Comparison of ENCODE assay signal across 21 cellular contexts in the genomic region with DNA sequence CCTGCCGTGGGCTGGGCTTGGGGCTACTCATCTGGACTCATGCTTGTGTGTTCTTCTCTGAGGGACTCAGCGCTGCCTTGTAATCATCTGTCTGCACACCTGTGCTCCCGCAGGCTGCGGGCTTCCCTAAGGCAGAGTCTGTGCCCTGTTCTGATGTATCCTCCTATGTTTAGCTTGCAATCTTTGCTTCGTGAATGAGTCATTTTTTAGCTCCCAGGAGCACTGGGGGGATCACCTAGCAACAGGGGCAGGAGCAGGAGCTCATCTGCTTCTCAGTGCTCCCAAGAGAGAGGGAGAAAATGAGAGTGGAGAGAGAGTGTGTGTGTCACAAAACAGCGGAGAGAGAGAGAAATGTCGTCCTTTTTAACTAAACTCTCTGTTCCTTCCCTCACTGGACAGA.
DNase-seq lines count a peak whose midpoint lies in the region; ATAC-seq and TF ChIP-seq lines count a peak whose summit lies in the region.
"Had no signal": no experiment of that assay in that cellular context is flagged by ENCODE, and none has a peak within 500 bp of the region (broad histone marks: within the 10 kb centered on the region; RNA-seq: fewer than 3 reads in every experiment).

No MANE protein-coding gene starts in this region.

- ATAC-seq in GM21723 (IDR thresholded peaks at IDR 0.05; ENCODE audit: unreplicated experiment) = no peak
- ATAC-seq: A549, K562, WTC11 had no signal

- no peaks in the 10 kb centered on the region for H3K27me3 ChIP-seq in testis
- H3K27me3 ChIP-seq: uterus had no signal

- peak; percentile 74 for DNase-seq in A172 (ENCODE audit: low spot score)
- peak; percentile 13 for DNase-seq in HCEC 1CT
- DNase-seq in T1000 (lab: John Stamatoyannopoulos, UW) = peak; percentile 5
- peak; percentile 49 for DNase-seq in fibroblast of the aortic adventitia (ENCODE audit: low read depth)
- no peak for DNase-seq in testis
- DNase-seq in anterior cingulate cortex (lab: John Stamatoyannopoulos, UW) = no peak
- no peak for DNase-seq in NOMO-1 treated with DMSO at 0.1 percent for 48 hours (lab: John Stamatoyannopoulos, UW; ENCODE audit: unreplicated experiment)
- DNase-seq: activated CD4-positive, alpha-beta T cell treated with anti-CD3 and anti-CD28 coated beads, Interleukin-2, amount 50 U/mL, for 48 hours; activated naive CD4-positive, alpha-beta T cell treated with anti-CD3 and anti-CD28 coated beads for 36 hours; CD4-positive, alpha-beta T cell; DMS53; midbrain; NCI-H1048; NCI-H526; SHP77; spleen; uterus had no signal

- H3K4me3 ChIP-seq in fibroblast of the aortic adventitia (ENCODE audit: low read depth, low read length) (no peak overlapping the region), testis (no peak overlapping the region)
- H3K4me3 ChIP-seq: A549, K562, spleen, uterus had no signal

- H3K4me1 ChIP-seq in testis = no peaks in the 10 kb centered on the region
- H3K4me1 ChIP-seq: A549, uterus had no signal

- WGBS in testis, 2 donors = 74 to 89% methylated on average over 7 of the region's 7 CpGs

- intact Hi-C loops in testis (cut with DNase I; ENCODE audit: low total_unique reads) = no loop called here

- H3K27ac ChIP-seq in testis = no peak overlapping the region
- H3K27ac ChIP-seq: A549, spleen, uterus had no signal

- no peaks in the 10 kb centered on the region for H3K36me3 ChIP-seq in testis (ENCODE audit: low read depth, missing control alignments)
- H3K36me3 ChIP-seq: spleen, uterus had no signal

- no peak for TF ChIP-seq POLR2A in testis (IDR thresholded peaks at IDR 0.05)

- no peaks in the 10 kb centered on the region for H3K9me3 ChIP-seq in testis
- H3K9me3 ChIP-seq: A549, spleen, uterus had no signal

- no peak for TF ChIP-seq CTCF in fibroblast of the aortic adventitia (IDR thresholded peaks at IDR 0.05; ENCODE audit: insufficient read depth, low read length)
- no peak for TF ChIP-seq CTCF in testis (IDR thresholded peaks at IDR 0.05)

Comparison
In these comparisons a context has a peak if more than half of its experiments do, and no peak if none do; other contexts are left out.
1. DNase-seq: peak in A172 (single experiment), HCEC 1CT (single experiment), T1000 (single experiment) and fibroblast of the aortic adventitia (single experiment); none in testis (single experiment), anterior cingulate cortex (0 of 58) and NOMO-1 treated with DMSO at 0.1 percent for 48 hours (single experiment).